ENCODE assay signal across 9 cellular contexts in genomic region chr11:78080084-78080817, GRCh38. TPM values are rescaled to one million over a fixed set of nuclear protein-coding genes. Genes with fewer than 3 reads are reported as not detected.
DNase-seq lines count a peak whose midpoint lies in the region; ATAC-seq and TF ChIP-seq lines count a peak whose summit lies in the region.
"Had no signal": no experiment of that assay in that cellular context is flagged by ENCODE, and none has a peak within 500 bp of the region (broad histone marks: within the 10 kb centered on the region; RNA-seq: fewer than 3 reads in every experiment).

No MANE protein-coding gene starts in this region.

- TF ChIP-seq POLR2A in heart left ventricle (IDR thresholded peaks at IDR 0.05) (no peak), uterus (IDR thresholded peaks at IDR 0.05) (no peak)

- H3K4ac ChIP-seq in mesenchymal stem cell (ENCODE audit: low read depth in 1 of 2, low read length in 2 of 2), result peak overlapping the region in 1 of 2 experiments; percentile 82

- H2BK12ac ChIP-seq in mesenchymal stem cell (ENCODE audit: low read length in 2 of 2), result no peak overlapping the region

- H2AK5ac ChIP-seq in mesenchymal stem cell (ENCODE audit: low read length, severe bottlenecking), result no peak overlapping the region

- peak overlapping the region; percentile 91 for H4K8ac ChIP-seq in mesenchymal stem cell (ENCODE audit: low read length)

- DNase-seq in heart left ventricle (no peak), cardiac septum (ENCODE audit: low spot score) (no peak), astrocyte of the spinal cord (ENCODE audit: low read depth, low spot score) (no peak), mesenchymal stem cell (no peak), uterus (no peak), NOMO-1 treated with dmso at 0.1 percent for 144 hours (lab: John Stamatoyannopoulos, UW; ENCODE audit: unreplicated experiment) (no peak)

- H3K27me3 ChIP-seq in heart left ventricle (no peaks in the 10 kb centered on the region), mesenchymal stem cell (ENCODE audit: control insufficient read depth in 1 of 2, insufficient read depth in 1 of 2, low read length in 2 of 2) (no peaks in the 10 kb centered on the region), uterus (no peaks in the 10 kb centered on the region)

- no peak overlapping the region for H2BK15ac ChIP-seq in mesenchymal stem cell (ENCODE audit: low read depth, poor library complexity, severe bottlenecking)

- ATAC-seq in heart left ventricle, result no peak
- no peak for ATAC-seq in GM21723 (IDR thresholded peaks at IDR 0.05; ENCODE audit: unreplicated experiment)
- no peak for ATAC-seq in HG02759 (IDR thresholded peaks at IDR 0.05; ENCODE audit: unreplicated experiment)

- 60 to 66% (median 63%) methylated on average over 23 of the region's 23 CpGs for WGBS in heart left ventricle, 4 donors
- WGBS in mesenchymal stem cell, result 75% methylated on average over 23 of the region's 23 CpGs

- peak overlapping the region; percentile 77 for H3K4me2 ChIP-seq in mesenchymal stem cell (ENCODE audit: low read length, poor library complexity, severe bottlenecking)

- no peaks in the 10 kb centered on the region for H3K79me1 ChIP-seq in mesenchymal stem cell (replicated peaks; ENCODE audit: low read length, poor library complexity, severe bottlenecking)

- H3K18ac ChIP-seq in mesenchymal stem cell (ENCODE audit: low read depth in 1 of 2, low read length in 2 of 2), result peak overlapping the region; percentile 66 to 82

- in situ Hi-C loops in astrocyte of the spinal cord (cut with HindIII; ENCODE audit: low sequenced_read_pairs), result no loop called here

- H3K4me1 ChIP-seq in heart left ventricle (peaks cover 0 to 46% (median 32%) of the 10 kb centered on the region in 12 donors), mesenchymal stem cell (ENCODE audit: control insufficient read depth, insufficient read depth, low read depth, low read length) (peaks cover 11% of the 10 kb centered on the region), uterus (no peaks in the 10 kb centered on the region)

- peak overlapping the region; percentile 74 for H2AFZ ChIP-seq in mesenchymal stem cell (ENCODE audit: low read depth, low read length)

- no peak overlapping the region for H2BK120ac ChIP-seq in mesenchymal stem cell (ENCODE audit: low read depth, low read length)

- H3K23ac ChIP-seq in mesenchymal stem cell (ENCODE audit: low read length in 2 of 2), result no peak overlapping the region

- peak overlapping the region; percentile 31 for H4K91ac ChIP-seq in mesenchymal stem cell (ENCODE audit: low read length)

- H2BK5ac ChIP-seq in mesenchymal stem cell (ENCODE audit: low read depth, low read length, poor library complexity, severe bottlenecking), result no peak overlapping the region

- H3K36me3 ChIP-seq in heart left ventricle, result peaks cover 0 to 7% (median 0%) of the 10 kb centered on the region in 9 donors
- H3K36me3 ChIP-seq in mesenchymal stem cell (ENCODE audit: control insufficient read depth in 1 of 2, insufficient read depth in 2 of 2, low read depth in 1 of 2, low read length in 2 of 2), result peaks cover 2 to 3% of the 10 kb centered on the region in 2 experiments
- no peaks in the 10 kb centered on the region for H3K36me3 ChIP-seq in uterus

- TF ChIP-seq CTCF in heart left ventricle (IDR thresholded peaks at IDR 0.05), result no peak
- no peak for TF ChIP-seq CTCF in astrocyte of the spinal cord (IDR thresholded peaks at IDR 0.05; ENCODE audit: low read depth, low read length)
- no peak for TF ChIP-seq CTCF in uterus (IDR thresholded peaks at IDR 0.05)

- H3K14ac ChIP-seq in mesenchymal stem cell (ENCODE audit: low read length in 2 of 2), result peak overlapping the region in 1 of 2 experiments; percentile 41

- intact Hi-C loops in heart left ventricle (cut with DNase I), result loop anchor here in 2 of 10 donors (10.0 kb wide), 2 partner anchors 105 to 485 kb away; partner anchors contain the start of genes KCTD21 (in 2 of the 2) and USP35 (in 2 of the 2)
- intact Hi-C loops in cardiac septum (cut with DNase I), result loop anchor here (5.0 kb wide), 1 partner anchor 57 kb away; the partner anchor contains the start of gene ALG8
- intact Hi-C loops in uterus (cut with DNase I; ENCODE audit: low total_unique reads), result no loop called here

- H3K4me3 ChIP-seq in heart left ventricle (peak overlapping the region; percentile 74 to 100 (median 90)), astrocyte of the spinal cord (ENCODE audit: low read depth, low read length) (peak overlapping the region; percentile 74), mesenchymal stem cell (ENCODE audit: insufficient read depth in 1 of 2, low read depth in 1 of 2, low read length in 2 of 2) (peak overlapping the region; percentile 92 to 93), uterus (peak overlapping the region; percentile 91 to 92)

- H3K9me3 ChIP-seq in heart left ventricle (no peaks in the 10 kb centered on the region), mesenchymal stem cell (ENCODE audit: control insufficient read depth, low read length) (no peaks in the 10 kb centered on the region), uterus (no peaks in the 10 kb centered on the region)

- H3K27ac ChIP-seq in heart left ventricle, result peak overlapping the region; percentile 65 to 93 (median 86)
- peak overlapping the region; percentile 92 for H3K27ac ChIP-seq in mesenchymal stem cell (ENCODE audit: low read length, poor library complexity, severe bottlenecking)
- peak overlapping the region; percentile 85 to 88 for H3K27ac ChIP-seq in uterus

- H3K9ac ChIP-seq in mesenchymal stem cell (ENCODE audit: low read length), result peak overlapping the region; percentile 96

RNA-seq across cellular contexts. Expression of gene NDUFC2, which starts 0.6 kb away (rescaled TPM):
- total RNA-seq in heart left ventricle (100 to 1,000 TPM; 164 to 330 (median 258) TPM), cardiac septum (225 TPM), uterus (100 to 1,000 TPM in 1 of 4 donors, 10 to 100 TPM in 3; 10.2 to 137 (median 66.7) TPM)
- 100 to 1,000 TPM; 165 to 351 TPM for polyA plus RNA-seq in heart left ventricle
- polyA plus RNA-seq in mesenchymal stem cell (2013, experiment 1 of 2), result 291 TPM
- 297 TPM for polyA plus RNA-seq in mesenchymal stem cell (2013, experiment 2 of 2)

RNA-seq across cellular contexts. Expression of gene THRSP, which starts 16.6 kb away (rescaled TPM):
- total RNA-seq in heart left ventricle (10 to 100 TPM in 1 of 9 donors, 1 to 10 TPM in 2, under 1 TPM in 3, not detected in 3; 0.33 to 51.0 (median 1.1) TPM), cardiac septum (2.0 TPM), uterus (not detected)
- polyA plus RNA-seq in heart left ventricle, result 1 to 10 TPM; 9.0 to 9.5 TPM
- not detected for polyA plus RNA-seq in mesenchymal stem cell (2013, experiment 1 of 2)
- polyA plus RNA-seq in mesenchymal stem cell (2013, experiment 2 of 2), result not detected
- total RNA-seq: activated CD8-positive, alpha-beta memory T cell treated with anti-CD3 and anti-CD28 coated beads for 36 hours had no signal

RNA-seq across cellular contexts. Expression of gene KCTD14, which starts 57.2 kb away (rescaled TPM):
- 1 to 10 TPM in 2 of 9 donors, under 1 TPM in 2, not detected in 5; 0.15 to 1.7 (median 0.80) TPM for total RNA-seq in heart left ventricle
- under 1 TPM; 0.23 to 0.46 TPM for polyA plus RNA-seq in heart left ventricle
- total RNA-seq in cardiac septum, result 0.13 TPM
- 2.1 TPM for polyA plus RNA-seq in mesenchymal stem cell (2013, experiment 1 of 2)
- polyA plus RNA-seq in mesenchymal stem cell (2013, experiment 2 of 2), result 2.0 TPM
- total RNA-seq in uterus, result 10 to 100 TPM in 1 of 4 donors, 1 to 10 TPM in 3; 4.1 to 10.6 (median 8.2) TPM

RNA-seq across cellular contexts. Expression of gene ALG8, which starts 59.2 kb away (rescaled TPM):
- total RNA-seq in heart left ventricle (10 to 100 TPM; 14.1 to 24.6 (median 17.7) TPM), cardiac septum (15.4 TPM), uterus (10 to 100 TPM; 26.5 to 43.4 (median 30.8) TPM)
- polyA plus RNA-seq in heart left ventricle, result 10 to 100 TPM; 19.0 to 39.5 TPM
- 49.1 TPM for polyA plus RNA-seq in mesenchymal stem cell (2013, experiment 1 of 2)
- 50.6 TPM for polyA plus RNA-seq in mesenchymal stem cell (2013, experiment 2 of 2)
